19 cellular contexts compared by ENCODE assay signal in the genomic region with DNA sequence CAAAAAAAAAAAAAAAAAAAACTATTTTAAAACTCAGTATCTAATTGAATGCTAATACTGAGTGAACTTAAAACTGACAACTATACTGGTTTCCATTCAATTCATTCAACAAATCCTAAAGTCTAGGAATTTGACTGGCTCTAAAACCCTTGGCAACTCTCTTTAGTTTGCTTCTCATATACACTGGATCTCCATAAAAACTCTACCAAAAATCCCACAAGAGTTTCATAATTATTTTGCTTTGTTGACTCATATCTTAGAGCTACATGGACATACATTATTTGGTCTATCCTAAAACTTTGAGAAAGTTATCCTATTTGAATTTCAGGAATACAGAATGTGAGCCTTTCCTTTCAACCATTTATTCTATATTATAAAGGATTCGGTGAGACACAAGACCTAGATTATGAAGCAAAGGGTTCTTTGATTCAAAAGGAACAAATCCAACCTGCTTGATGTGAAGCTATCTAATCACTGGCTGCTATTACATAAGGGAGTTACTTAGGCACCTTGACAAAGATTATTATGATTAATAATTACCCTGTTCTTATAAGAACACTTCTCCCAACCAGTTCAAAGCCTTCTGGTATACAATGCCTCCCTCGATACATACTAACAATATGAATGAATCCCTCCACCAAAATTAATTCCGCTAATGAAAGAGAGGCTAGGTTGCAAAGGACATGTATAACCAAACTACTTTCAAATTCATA. TPM values are rescaled to one million over a fixed set of nuclear protein-coding genes. Genes with fewer than 3 reads are reported as not detected.
DNase-seq lines count a peak whose midpoint lies in the region; ATAC-seq and TF ChIP-seq lines count a peak whose summit lies in the region.
"Had no signal": no experiment of that assay in that cellular context is flagged by ENCODE, and none has a peak within 500 bp of the region (broad histone marks: within the 10 kb centered on the region; RNA-seq: fewer than 3 reads in every experiment).

No MANE protein-coding gene starts in this region.

- CTCF ChIA-PET in activated B cell treated with CpG ODN at 0.5 μM for 24 hours (lab: Charles Lee) = no interaction called here

- H3K4me2 ChIP-seq in H9 (ENCODE audit: insufficient read depth, insufficient read length, low read length) = no peak overlapping the region

- peak; percentile 31 to 36 for ATAC-seq in activated T-cell treated with anti-CD3 and anti-CD28 coated beads, Interleukin-2, amount 50 U/mL, for 72 hours (replicated peaks in 1 of 2)
- ATAC-seq in activated B cell treated with CpG ODN at 0.5 μM for 24 hours (ENCODE audit: low read depth) = no peak
- no peak for ATAC-seq in stimulated activated naive B cell treated with anti-CD40 and anti-IgM and Interleukin-4, amounts not matched to agents 10 μg/mL and 1 μg/mL and 100 μg/mL, for 72 hours (replicated peaks)
- ATAC-seq in GM18517 (IDR thresholded peaks at IDR 0.05; ENCODE audit: unreplicated experiment) = no peak
- ATAC-seq: foreskin keratinocyte; HCT116; left lobe of liver; stimulated activated naive CD8-positive, alpha-beta T cell treated with anti-CD3 and anti-CD28 coated beads, Interleukin-15, Interleukin-2, amounts not matched to agents 100 U/mL and 50 U/mL, for 24 hours had no signal

- no peaks in the 10 kb centered on the region for H3K9me3 ChIP-seq in H9 (ENCODE audit: control insufficient read depth, low read depth, low read length)
- H3K9me3 ChIP-seq: vagina had no signal

- peaks cover 3 to 27% of the 10 kb centered on the region in 2 donors for H3K36me3 Mint-ChIP-seq in activated T-cell treated with anti-CD3 and anti-CD28 coated beads, Interleukin-2, amount 50 U/mL, for 72 hours (ENCODE audit: insufficient read depth in 2 of 2)
- H3K36me3 Mint-ChIP-seq in activated B cell treated with CpG ODN at 0.5 μM for 24 hours (ENCODE audit: low read depth) (peaks cover 59% of the 10 kb centered on the region), mesothelial cell of epicardium (no peaks in the 10 kb centered on the region), H9 (ENCODE audit: insufficient read depth in 1 of 3, low read depth in 3 of 3) (peaks cover 0 to 23% (median 18%) of the 10 kb centered on the region in 3 experiments; a peak in 6 of 7 replicates)
- peaks cover 21 to 53% of the 10 kb centered on the region in 2 donors for H3K36me3 Mint-ChIP-seq in stimulated activated naive B cell treated with anti-CD40 and anti-IgM and Interleukin-4, amounts not matched to agents 10 μg/mL and 1 μg/mL and 100 μg/mL, for 72 hours

- no peaks in the 10 kb centered on the region for H3K4me1 ChIP-seq in H9 (ENCODE audit: insufficient read depth, low read length)

- H3K27me3 ChIP-seq in H9 (ENCODE audit: insufficient read depth, low read length) = no peaks in the 10 kb centered on the region
- H3K27me3 ChIP-seq: foreskin keratinocyte, vagina had no signal

- H3K23ac ChIP-seq in H9 (ENCODE audit: insufficient read length, low read depth, low read length) = no peak overlapping the region

- H3K79me2 ChIP-seq in H9 (ENCODE audit: insufficient read depth, low read length) = peaks cover 59% of the 10 kb centered on the region

- POLR2A ChIA-PET in activated B cell treated with CpG ODN at 0.5 μM for 24 hours (lab: Charles Lee) = interaction anchor here (0.5 to 1.8 kb wide), 5 partner anchors 13 to 1434 kb away, joined by 4 to 7 read pairs (median 7); a partner anchor contains a TSS

- H3K9ac ChIP-seq in H9 (ENCODE audit: extremely low read depth, insufficient read length, low read length) = no peak overlapping the region
- H3K9ac ChIP-seq: KMS-11 had no signal

- no peak overlapping the region for H3K56ac ChIP-seq in H9 (ENCODE audit: insufficient read length, low read depth, low read length)

- no peak overlapping the region for H2BK20ac ChIP-seq in H9 (ENCODE audit: low read depth, low read length, poor library complexity, severe bottlenecking)

- H2BK12ac ChIP-seq in H9 (ENCODE audit: insufficient read length, low read depth, low read length) = no peak overlapping the region

- no peak overlapping the region for H2BK5ac ChIP-seq in H9 (ENCODE audit: insufficient read length, low read length)

- H2AFZ ChIP-seq in H9 (ENCODE audit: low read length) = no peak overlapping the region

- no peak overlapping the region for H2AK5ac ChIP-seq in H9 (ENCODE audit: insufficient read length, low read length)

- peak overlapping the region; percentile 73 for H3K27ac Mint-ChIP-seq in activated T-cell treated with anti-CD3 and anti-CD28 coated beads, Interleukin-2, amount 50 U/mL, for 72 hours
- H3K27ac Mint-ChIP-seq in activated B cell treated with CpG ODN at 0.5 μM for 24 hours = peak overlapping the region; percentile 21
- H3K27ac Mint-ChIP-seq in mesothelial cell of epicardium = peak overlapping the region; percentile 81
- peak overlapping the region; percentile 75 for H3K27ac Mint-ChIP-seq in stimulated activated naive B cell treated with anti-CD40 and anti-IgM and Interleukin-4, amounts not matched to agents 10 μg/mL and 1 μg/mL and 100 μg/mL, for 72 hours
- H3K27ac Mint-ChIP-seq in H9 = no peak overlapping the region

- intact Hi-C loops in activated B cell treated with CpG ODN at 0.5 μM for 24 hours (cut with micrococcal nuclease) = no loop called here

- no peak overlapping the region for H4K8ac ChIP-seq in H9 (replicated peaks; ENCODE audit: insufficient read length, low read depth, low read length)

- no peak overlapping the region for H3K27ac ChIP-seq in H9 (ENCODE audit: insufficient read length, low read depth, low read length)
- H3K27ac ChIP-seq: foreskin keratinocyte, KMS-11, SK-N-MC, vagina had no signal

- H4K20me1 ChIP-seq in H9 (ENCODE audit: control insufficient read depth, insufficient read depth, insufficient read length) = no peaks in the 10 kb centered on the region

- no peak overlapping the region for H3K14ac ChIP-seq in H9 (ENCODE audit: insufficient read depth, low read length)

- no peak for TF ChIP-seq CTCF in activated B cell treated with CpG ODN at 0.5 μM for 24 hours (IDR thresholded peaks at IDR 0.05)
- no peak for TF ChIP-seq CTCF in mesothelial cell of epicardium (IDR thresholded peaks at IDR 0.05; ENCODE audit: unreplicated experiment)
- no peak for TF ChIP-seq CTCF in H9 (conservative IDR thresholded peaks at IDR 0.05)

- no peak overlapping the region for H4K91ac ChIP-seq in H9 (ENCODE audit: insufficient read length, low read depth, low read length)

- H3K4me3 Mint-ChIP-seq in activated T-cell treated with anti-CD3 and anti-CD28 coated beads, Interleukin-2, amount 50 U/mL, for 72 hours = peak overlapping the region in 1 of 2 donors; percentile 36
- H3K4me3 Mint-ChIP-seq in activated B cell treated with CpG ODN at 0.5 μM for 24 hours (no peak overlapping the region), mesothelial cell of epicardium (no peak overlapping the region), H9 (no peak overlapping the region)
- no peak overlapping the region for H3K4me3 Mint-ChIP-seq in stimulated activated naive B cell treated with anti-CD40 and anti-IgM and Interleukin-4, amounts not matched to agents 10 μg/mL and 1 μg/mL and 100 μg/mL, for 72 hours

- no peak overlapping the region for H2BK120ac ChIP-seq in H9 (ENCODE audit: low read depth, low read length, poor library complexity, severe bottlenecking)

- no peak overlapping the region for H3T11ph ChIP-seq in H9 (ENCODE audit: low read length)

- H3K4ac ChIP-seq in H9 (ENCODE audit: low read depth, low read length) = no peak overlapping the region

- no peaks in the 10 kb centered on the region for H3K23me2 ChIP-seq in H9 (ENCODE audit: insufficient read length, low read depth, low read length, poor library complexity, severe bottlenecking)

- peaks cover 8% of the 10 kb centered on the region for H3K79me1 ChIP-seq in H9 (ENCODE audit: insufficient read depth, low read depth, low read length, poor library complexity, severe bottlenecking)

- H3K18ac ChIP-seq in H9 (ENCODE audit: insufficient read length, low read depth, low read length) = no peak overlapping the region

- no peak overlapping the region for H4K5ac ChIP-seq in H9 (ENCODE audit: insufficient read length, low read depth, low read length)

- DNase-seq in activated T-cell treated with anti-CD3 and anti-CD28 coated beads, Interleukin-2, amount 50 U/mL, for 72 hours = no peak
- DNase-seq in activated T-cell treated with anti-CD3 and anti-CD28 coated beads for 4 hours (no peak), activated B cell treated with CpG ODN at 0.5 μM for 24 hours (no peak), mesothelial cell of epicardium (ENCODE audit: low spot score in 2 of 2, unreplicated experiment in 2 of 2) (no peak), H9 (no peak), ecto neural progenitor cell (ENCODE audit: low spot score) (no peak)
- no peak for DNase-seq in stimulated activated naive B cell treated with anti-CD40 and anti-IgM and Interleukin-4, amounts not matched to agents 10 μg/mL and 1 μg/mL and 100 μg/mL, for 72 hours
- DNase-seq: ACHN; activated CD4-positive, alpha-beta T cell treated with anti-CD3 and anti-CD28 coated beads, Interleukin-2, amount 50 U/mL, for 1 hour; foreskin keratinocyte; NCI-H2171 treated with DMSO at 0.1 percent for 48 hours; NCI-H748 treated with DMSO at 0.1 percent for 48 hours; stimulated activated naive CD8-positive, alpha-beta T cell treated with anti-CD3 and anti-CD28 coated beads, Interleukin-15, Interleukin-2, amounts not matched to agents 100 U/mL and 50 U/mL, for 24 hours had no signal

- no CpG with 5 or more reads among the region's 3 CpGs for WGBS in H9 (ENCODE audit: extremely low coverage, insufficient read length, low lambda C conversion rate)

- H2BK15ac ChIP-seq in H9 (ENCODE audit: low read depth, low read length) = no peak overlapping the region

- no peaks in the 10 kb centered on the region for H3K27me3 Mint-ChIP-seq in activated T-cell treated with anti-CD3 and anti-CD28 coated beads, Interleukin-2, amount 50 U/mL, for 72 hours (ENCODE audit: low read depth)
- no peaks in the 10 kb centered on the region for H3K27me3 Mint-ChIP-seq in activated B cell treated with CpG ODN at 0.5 μM for 24 hours
- no peaks in the 10 kb centered on the region for H3K27me3 Mint-ChIP-seq in mesothelial cell of epicardium (ENCODE audit: low read depth)
- no peaks in the 10 kb centered on the region for H3K27me3 Mint-ChIP-seq in stimulated activated naive B cell treated with anti-CD40 and anti-IgM and Interleukin-4, amounts not matched to agents 10 μg/mL and 1 μg/mL and 100 μg/mL, for 72 hours
- no peaks in the 10 kb centered on the region for H3K27me3 Mint-ChIP-seq in H9 (ENCODE audit: low read depth)

- H3K4me1 Mint-ChIP-seq in activated T-cell treated with anti-CD3 and anti-CD28 coated beads, Interleukin-2, amount 50 U/mL, for 72 hours (ENCODE audit: low read depth) = peaks cover 94% of the 10 kb centered on the region
- H3K4me1 Mint-ChIP-seq in activated B cell treated with CpG ODN at 0.5 μM for 24 hours = peaks cover 87% of the 10 kb centered on the region
- H3K4me1 Mint-ChIP-seq in mesothelial cell of epicardium = peaks cover 56% of the 10 kb centered on the region
- peaks cover 32 to 74% of the 10 kb centered on the region in 2 donors for H3K4me1 Mint-ChIP-seq in stimulated activated naive B cell treated with anti-CD40 and anti-IgM and Interleukin-4, amounts not matched to agents 10 μg/mL and 1 μg/mL and 100 μg/mL, for 72 hours
- peaks cover 33 to 36% of the 10 kb centered on the region in 2 experiments for H3K4me1 Mint-ChIP-seq in H9

- H3K9me3 Mint-ChIP-seq in activated T-cell treated with anti-CD3 and anti-CD28 coated beads, Interleukin-2, amount 50 U/mL, for 72 hours = no peaks in the 10 kb centered on the region
- H3K9me3 Mint-ChIP-seq in activated B cell treated with CpG ODN at 0.5 μM for 24 hours (no peaks in the 10 kb centered on the region), mesothelial cell of epicardium (no peaks in the 10 kb centered on the region), H9 (no peaks in the 10 kb centered on the region)
- H3K9me3 Mint-ChIP-seq in stimulated activated naive B cell treated with anti-CD40 and anti-IgM and Interleukin-4, amounts not matched to agents 10 μg/mL and 1 μg/mL and 100 μg/mL, for 72 hours = no peaks in the 10 kb centered on the region

RNA-seq across cellular contexts. Expression of a gene that starts 15.8 kb away (rescaled TPM):
- total RNA-seq in activated T-cell treated with anti-CD3 and anti-CD28 coated beads, Interleukin-2, amount 50 U/mL, for 72 hours = 100 to 1,000 TPM in 1 of 2 donors, 10 to 100 TPM in 1; 96.4 to 112 TPM
- total RNA-seq in activated B cell treated with CpG ODN at 0.5 μM for 24 hours (164 and 183 TPM in 2 replicates), mesothelial cell of epicardium (102 to 109 TPM (median 109 TPM) in 3 replicates), H9 (2021) (34.2 and 38.2 TPM in 2 replicates)

Comparison
In these comparisons a context has a peak if more than half of its experiments do, and no peak if none do; other contexts are left out.
1. ATAC-seq: peak in activated T-cell treated with anti-CD3 and anti-CD28 coated beads, Interleukin-2, amount 50 U/mL, for 72 hours (2 of 2); none in activated B cell treated with CpG ODN at 0.5 μM for 24 hours (single experiment), stimulated activated naive B cell treated with anti-CD40 and anti-IgM and Interleukin-4, amounts not matched to agents 10 μg/mL and 1 μg/mL and 100 μg/mL, for 72 hours (0 of 2) and GM18517 (single experiment).
2. H3K27ac Mint-ChIP-seq: peak in activated T-cell treated with anti-CD3 and anti-CD28 coated beads, Interleukin-2, amount 50 U/mL, for 72 hours (single experiment), activated B cell treated with CpG ODN at 0.5 μM for 24 hours (single experiment), mesothelial cell of epicardium (single experiment) and stimulated activated naive B cell treated with anti-CD40 and anti-IgM and Interleukin-4, amounts not matched to agents 10 μg/mL and 1 μg/mL and 100 μg/mL, for 72 hours (single experiment); none in H9 (0 of 3).